Comparison of ENCODE assay signal across 9 cellular contexts in the genomic region with DNA sequence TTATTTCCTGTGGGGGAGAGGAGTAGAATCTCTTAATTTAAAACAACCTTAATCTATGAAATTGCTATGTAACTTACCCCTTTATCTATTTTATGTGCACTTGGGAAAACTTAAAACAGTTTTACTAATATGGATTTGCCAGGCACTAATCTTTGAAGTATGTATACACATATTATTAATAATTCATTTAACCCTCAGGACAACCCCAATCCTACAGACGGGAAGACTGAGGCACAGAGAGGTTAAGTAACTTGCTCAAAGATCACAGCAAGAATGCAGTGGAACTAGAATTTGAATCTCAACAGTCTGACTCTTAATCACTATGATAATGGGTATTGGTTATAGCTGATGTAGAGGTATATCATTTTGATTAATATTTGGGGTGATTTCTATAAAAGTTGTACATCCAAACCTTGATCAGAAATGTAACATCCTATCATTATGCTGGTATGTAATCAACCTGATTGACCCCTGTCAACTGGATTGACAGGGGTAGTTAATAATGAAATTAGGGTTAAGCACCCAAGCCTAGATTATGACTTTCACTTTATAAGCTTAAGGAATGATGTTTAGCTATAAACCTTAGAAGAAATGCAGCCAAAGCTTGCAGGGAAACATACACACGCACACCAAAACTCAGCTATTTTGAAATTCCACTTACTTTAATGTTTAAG. TPM values are rescaled to one million over a fixed set of nuclear protein-coding genes. Genes with fewer than 3 reads are reported as not detected.
DNase-seq lines count a peak whose midpoint lies in the region; ATAC-seq and TF ChIP-seq lines count a peak whose summit lies in the region.
"Had no signal": no experiment of that assay in that cellular context is flagged by ENCODE, and none has a peak within 500 bp of the region (broad histone marks: within the 10 kb centered on the region; RNA-seq: fewer than 3 reads in every experiment).

No MANE protein-coding gene starts in this region.

- H3K9ac ChIP-seq in iPS-18a (ENCODE audit: low read length) = no peak overlapping the region

- no peaks in the 10 kb centered on the region for H3K36me3 ChIP-seq in iPS-18a (ENCODE audit: control insufficient read depth, low read depth, low read length)
- H3K36me3 ChIP-seq in stomach = no peaks in the 10 kb centered on the region

- no peak for DNase-seq in activated CD4-positive, alpha-beta T cell treated with anti-CD3 and anti-CD28 coated beads for 36 hours
- no peak for DNase-seq in activated CD4-positive, alpha-beta T cell treated with anti-CD3 and anti-CD28 coated beads for 1 hour
- no peak for DNase-seq in activated CD8-positive, alpha-beta T cell treated with anti-CD3 and anti-CD28 coated beads for 36 hours
- no peak for DNase-seq in stomach
- no peak for DNase-seq in NCI-H1048 (lab: John Stamatoyannopoulos, UW)
- no peak for DNase-seq in head of caudate nucleus
- DNase-seq: NCI-H524 treated with DMSO at 0.1 percent for 48 hours had no signal

- H3K27me3 Mint-ChIP-seq in activated CD4-positive, alpha-beta T cell treated with anti-CD3 and anti-CD28 coated beads for 36 hours = no peaks in the 10 kb centered on the region
- no peaks in the 10 kb centered on the region for H3K27me3 Mint-ChIP-seq in activated CD8-positive, alpha-beta T cell treated with anti-CD3 and anti-CD28 coated beads for 36 hours

- no peak for TF ChIP-seq CTCF in activated CD8-positive, alpha-beta T cell treated with anti-CD3 and anti-CD28 coated beads for 36 hours (IDR thresholded peaks at IDR 0.05)
- TF ChIP-seq CTCF in stomach (IDR thresholded peaks at IDR 0.05) = no peak

- POLR2A ChIA-PET in activated CD4-positive, alpha-beta T cell treated with anti-CD3 and anti-CD28 coated beads for 36 hours (lab: Charles Lee) = no interaction called here
- POLR2A ChIA-PET in activated CD8-positive, alpha-beta T cell treated with anti-CD3 and anti-CD28 coated beads for 36 hours (lab: Charles Lee) = interaction anchor here (0.7 to 1.0 kb wide), 2 partner anchors 14 to 54 kb away, joined by 3 read pairs; no protein-coding TSS in a partner anchor

- peaks cover 15% of the 10 kb centered on the region for H3K4me1 Mint-ChIP-seq in activated CD4-positive, alpha-beta T cell treated with anti-CD3 and anti-CD28 coated beads for 36 hours
- peaks cover 12% of the 10 kb centered on the region for H3K4me1 Mint-ChIP-seq in activated CD8-positive, alpha-beta T cell treated with anti-CD3 and anti-CD28 coated beads for 36 hours (ENCODE audit: low read depth)

- WGBS in stomach, 5 donors = 46 to 66% (median 50%) methylated on average over 2 of the region's 2 CpGs

- H3K4me1 ChIP-seq in iPS-18a (ENCODE audit: control insufficient read depth, low read depth, low read length) = peaks cover 8% of the 10 kb centered on the region
- peaks cover 0 to 64% (median 39%) of the 10 kb centered on the region in 4 donors for H3K4me1 ChIP-seq in stomach

- no peak for ATAC-seq in activated CD4-positive, alpha-beta T cell treated with anti-CD3 and anti-CD28 coated beads for 36 hours
- ATAC-seq in activated CD8-positive, alpha-beta T cell treated with anti-CD3 and anti-CD28 coated beads for 36 hours = no peak
- no peak for ATAC-seq in HG02870 (IDR thresholded peaks at IDR 0.05; ENCODE audit: unreplicated experiment)

- no peak overlapping the region for H3K27ac Mint-ChIP-seq in activated CD4-positive, alpha-beta T cell treated with anti-CD3 and anti-CD28 coated beads for 36 hours
- H3K27ac Mint-ChIP-seq in activated CD8-positive, alpha-beta T cell treated with anti-CD3 and anti-CD28 coated beads for 36 hours = no peak overlapping the region

- TF ChIP-seq EP300 in stomach (IDR thresholded peaks at IDR 0.05) = no peak

- H3K4me3 ChIP-seq in iPS-18a (ENCODE audit: low read length) = peak overlapping the region; percentile 63
- peak overlapping the region; percentile 74 to 97 (median 90) for H3K4me3 ChIP-seq in stomach

- intact Hi-C loops in activated CD4-positive, alpha-beta T cell treated with anti-CD3 and anti-CD28 coated beads for 36 hours (cut with DNase I, micrococcal nuclease) = loop anchor here in 1 of 2 experiments (5.0 kb wide), 1 partner anchor 428 kb away; no protein-coding TSS in a partner anchor
- intact Hi-C loops in activated CD8-positive, alpha-beta T cell treated with anti-CD3 and anti-CD28 coated beads for 36 hours (cut with micrococcal nuclease) = loop anchor here (5.0 kb wide), 1 partner anchor 93 kb away; no protein-coding TSS in a partner anchor
- intact Hi-C loops in stomach (cut with DNase I; ENCODE audit: low total_unique reads) (loop anchor here (5.0 kb wide), 1 partner anchor 93 kb away; no protein-coding TSS in a partner anchor), head of caudate nucleus (cut with DNase I) (no loop called here)

- no peak overlapping the region for H3K27ac ChIP-seq in iPS-18a (ENCODE audit: low read length)
- H3K27ac ChIP-seq in stomach = peak overlapping the region in 4 of 5 donors; percentile 91 to 99 (median 98)

- H3K9me3 ChIP-seq in iPS-18a (ENCODE audit: control insufficient read depth, low read depth, low read length) (no peaks in the 10 kb centered on the region), stomach (no peaks in the 10 kb centered on the region)

- peak overlapping the region; percentile 88 for H3K4me3 Mint-ChIP-seq in activated CD4-positive, alpha-beta T cell treated with anti-CD3 and anti-CD28 coated beads for 36 hours
- H3K4me3 Mint-ChIP-seq in activated CD8-positive, alpha-beta T cell treated with anti-CD3 and anti-CD28 coated beads for 36 hours = peak overlapping the region; percentile 89

- H3K9me3 Mint-ChIP-seq in activated CD4-positive, alpha-beta T cell treated with anti-CD3 and anti-CD28 coated beads for 36 hours (ENCODE audit: low read depth) = no peaks in the 10 kb centered on the region
- H3K9me3 Mint-ChIP-seq in activated CD8-positive, alpha-beta T cell treated with anti-CD3 and anti-CD28 coated beads for 36 hours = no peaks in the 10 kb centered on the region

- no peak for TF ChIP-seq POLR2A in stomach (IDR thresholded peaks at IDR 0.05)

- H3K36me3 Mint-ChIP-seq in activated CD4-positive, alpha-beta T cell treated with anti-CD3 and anti-CD28 coated beads for 36 hours (ENCODE audit: low read depth) = no peaks in the 10 kb centered on the region
- H3K36me3 Mint-ChIP-seq in activated CD8-positive, alpha-beta T cell treated with anti-CD3 and anti-CD28 coated beads for 36 hours (ENCODE audit: low read depth) = no peaks in the 10 kb centered on the region

- CTCF ChIA-PET in activated CD4-positive, alpha-beta T cell treated with anti-CD3 and anti-CD28 coated beads for 36 hours (lab: Charles Lee) = interaction anchor here (0.6 to 5.0 kb wide), 12 partner anchors 10 to 731 kb away, joined by 3 to 28 read pairs (median 4); no protein-coding TSS in a partner anchor
- CTCF ChIA-PET in activated CD8-positive, alpha-beta T cell treated with anti-CD3 and anti-CD28 coated beads for 36 hours (lab: Charles Lee) = interaction anchor here (0.9 to 4.6 kb wide), 18 partner anchors 7 to 431 kb away, joined by 3 to 130 read pairs (median 16); a partner anchor contains a TSS

- peaks cover 10% of the 10 kb centered on the region for H3K27me3 ChIP-seq in iPS-18a (ENCODE audit: control insufficient read depth, insufficient read depth, low read length)
- H3K27me3 ChIP-seq in stomach = no peaks in the 10 kb centered on the region

RNA-seq across cellular contexts. Expression of a gene that starts 1.6 kb away (rescaled TPM):
- total RNA-seq in activated CD4-positive, alpha-beta T cell treated with anti-CD3 and anti-CD28 coated beads for 36 hours = 1 to 10 TPM; 8.7 to 8.8 TPM
- total RNA-seq in activated CD8-positive, alpha-beta T cell treated with anti-CD3 and anti-CD28 coated beads for 36 hours = 1 to 10 TPM; 8.3 to 9.2 TPM
- 100 to 1,000 TPM in 3 of 5 donors, 10 to 100 TPM in 2; 69.3 to 727 (median 106) TPM for total RNA-seq in stomach
- polyA plus RNA-seq in stomach = 10 to 100 TPM; 11.6 to 14.5 (median 13.5) TPM

RNA-seq across cellular contexts. Expression of a gene that starts 52.6 kb away (rescaled TPM):
- total RNA-seq in activated CD4-positive, alpha-beta T cell treated with anti-CD3 and anti-CD28 coated beads for 36 hours = under 1 TPM; 0.41 to 0.77 TPM
- not detected for total RNA-seq in activated CD8-positive, alpha-beta T cell treated with anti-CD3 and anti-CD28 coated beads for 36 hours
- total RNA-seq in stomach = 100 to 1,000 TPM in 4 of 5 donors, 10 to 100 TPM in 1; 46.4 to 161 (median 104) TPM
- 10 to 100 TPM; 43.7 to 49.6 (median 49.5) TPM for polyA plus RNA-seq in stomach

Comparison
In these comparisons a context has a peak if more than half of its experiments do, and no peak if none do; other contexts are left out.
1. RNA of a gene that starts 1.6 kb away (total RNA-seq): 69.3 to 727 TPM in stomach; 8.3 to 9.2 TPM in activated CD8-positive, alpha-beta T cell treated with anti-CD3 and anti-CD28 coated beads for 36 hours and 8.7 to 8.8 TPM in activated CD4-positive, alpha-beta T cell treated with anti-CD3 and anti-CD28 coated beads for 36 hours; every median in the first group is over 4 times any median in the second.
2. RNA of a gene that starts 52.6 kb away (total RNA-seq): 46.4 to 161 TPM in stomach; 0.41 to 0.77 TPM in activated CD4-positive, alpha-beta T cell treated with anti-CD3 and anti-CD28 coated beads for 36 hours and not detected in activated CD8-positive, alpha-beta T cell treated with anti-CD3 and anti-CD28 coated beads for 36 hours; every median in the first group is over 10 times any median in the second.